In genomic region chrX:24839331-24839730, GRCh38 we compare ENCODE assay signal across 12 cellular contexts.
"Had no signal": no experiment of that assay in that cellular context is flagged by ENCODE, and none has a peak within 500 bp of the region (broad histone marks: within the 10 kb centered on the region; RNA-seq: fewer than 3 reads in every experiment).

No MANE protein-coding gene starts in this region.

- H3K27ac ChIP-seq: cardiac muscle cell, heart left ventricle, left ventricle myocardium inferior, lower lobe of right lung, sigmoid colon, skin epidermis, thoracic aorta had no signal

- H3K4me3 ChIP-seq: cardiac muscle cell, heart left ventricle, left ventricle myocardium inferior, lower lobe of right lung, sigmoid colon, skin epidermis, thoracic aorta had no signal

- ATAC-seq: heart left ventricle; lower lobe of right lung; stimulated activated naive CD8-positive, alpha-beta T cell treated with anti-CD3 and anti-CD28 coated beads, Interleukin-15, Interleukin-2, amounts not matched to agents 100 U/mL and 50 U/mL, for 24 hours had no signal

- DNase-seq: effector memory CD4-positive, alpha-beta T cell; heart left ventricle; left ventricle myocardium inferior; lower lobe of right lung; nephron progenitor cell; posterior cingulate gyrus; sigmoid colon; stimulated activated CD4-positive, alpha-beta T cell treated with anti-CD3 and anti-CD28 coated beads, Interleukin-12 subunit alpha, Interleukin-12 subunit beta, amount 100 ng/mL, for 4 hours; stimulated activated naive CD8-positive, alpha-beta T cell treated with anti-CD3 and anti-CD28 coated beads, Interleukin-15, Interleukin-2, amounts not matched to agents 100 U/mL and 50 U/mL, for 24 hours had no signal

- H3K36me3 ChIP-seq: left ventricle myocardium inferior, lower lobe of right lung, sigmoid colon, thoracic aorta had no signal

- H3K4me1 ChIP-seq: heart left ventricle, left ventricle myocardium inferior, lower lobe of right lung, sigmoid colon had no signal

- H3K27me3 ChIP-seq: cardiac muscle cell, sigmoid colon had no signal

- H3K9me3 ChIP-seq: heart left ventricle, left ventricle myocardium inferior, lower lobe of right lung, sigmoid colon, thoracic aorta had no signal
